ENCODE assay signal across 14 cellular contexts in genomic region chr1:107740574-107740973, GRCh38.
DNase-seq lines count a peak whose midpoint lies in the region; ATAC-seq and TF ChIP-seq lines count a peak whose summit lies in the region.
"Had no signal": no experiment of that assay in that cellular context is flagged by ENCODE, and none has a peak within 500 bp of the region (broad histone marks: within the 10 kb centered on the region; RNA-seq: fewer than 3 reads in every experiment).

No MANE protein-coding gene starts in this region.

- H3K9me3 Mint-ChIP-seq in memory B cell = no peaks in the 10 kb centered on the region
- H3K9me3 Mint-ChIP-seq in stimulated activated memory B cell treated with anti-CD40 and anti-IgM and Interleukin-4, amounts not matched to agents 10 μg/mL and 1 μg/mL and 100 μg/mL, for 72 hours = no peaks in the 10 kb centered on the region

- H3K36me3 ChIP-seq in adipocyte (ENCODE audit: control insufficient read depth, insufficient read depth, low read length, severe bottlenecking) = no peaks in the 10 kb centered on the region
- H3K36me3 ChIP-seq: SJSA1 had no signal

- peak; percentile 53 for ATAC-seq in GM18508 (IDR thresholded peaks at IDR 0.05; ENCODE audit: insufficient read depth, unreplicated experiment)
- ATAC-seq in memory B cell (ENCODE audit: low read depth) = no peak
- ATAC-seq in stimulated activated memory B cell treated with anti-CD40 and anti-IgM and Interleukin-4, amounts not matched to agents 10 μg/mL and 1 μg/mL and 100 μg/mL, for 72 hours = no peak

- no peaks in the 10 kb centered on the region for H3K27me3 ChIP-seq in adipocyte (replicated peaks; ENCODE audit: control insufficient read depth, insufficient read depth, low read length)
- H3K27me3 ChIP-seq: SJSA1 had no signal

- no peaks in the 10 kb centered on the region for H3K27me3 Mint-ChIP-seq in memory B cell
- H3K27me3 Mint-ChIP-seq in stimulated activated memory B cell treated with anti-CD40 and anti-IgM and Interleukin-4, amounts not matched to agents 10 μg/mL and 1 μg/mL and 100 μg/mL, for 72 hours = no peaks in the 10 kb centered on the region

- DNase-seq in adipocyte (ENCODE audit: low read depth) = peak; percentile 58
- DNase-seq in memory B cell (ENCODE audit: low spot score in 2 of 2) = no peak
- no peak for DNase-seq in GM20000 (ENCODE audit: low spot score)
- DNase-seq in Kasumi-1 (lab: John Stamatoyannopoulos, UW) = no peak
- DNase-seq in activated gamma-delta T cell treated with Interleukin-2 at 50 U/mL for 16 hours = no peak
- DNase-seq: DMS 273 treated with DMSO at 0.1 percent for 48 hours, EL, NCI-H1436, NCI-H2227 treated with DMSO at 0.1 percent for 48 hours, NCI-H524 treated with DMSO at 0.1 percent for 48 hours, OCI-M1 had no signal

- no peak overlapping the region for H3K4me3 ChIP-seq in adipocyte (ENCODE audit: low read length)
- H3K4me3 ChIP-seq: SJSA1 had no signal

- TF ChIP-seq CTCF in GM20000 (IDR thresholded peaks at IDR 0.05; ENCODE audit: extremely low read depth, missing control alignments) = no peak

- H3K4me1 ChIP-seq in adipocyte (ENCODE audit: control insufficient read depth, insufficient read depth, low read length) = no peaks in the 10 kb centered on the region
- H3K4me1 ChIP-seq: SJSA1 had no signal

- peaks cover 10% of the 10 kb centered on the region for H3K36me3 Mint-ChIP-seq in memory B cell
- peaks cover 11% of the 10 kb centered on the region for H3K36me3 Mint-ChIP-seq in stimulated activated memory B cell treated with anti-CD40 and anti-IgM and Interleukin-4, amounts not matched to agents 10 μg/mL and 1 μg/mL and 100 μg/mL, for 72 hours

- no peak overlapping the region for H3K9ac ChIP-seq in adipocyte (ENCODE audit: low read length)

- H3K9me3 ChIP-seq in adipocyte (ENCODE audit: control insufficient read depth, low read length) = no peaks in the 10 kb centered on the region
- H3K9me3 ChIP-seq: SJSA1 had no signal

- peak overlapping the region; percentile 81 for H3K27ac Mint-ChIP-seq in memory B cell
- peak overlapping the region; percentile 73 for H3K27ac Mint-ChIP-seq in stimulated activated memory B cell treated with anti-CD40 and anti-IgM and Interleukin-4, amounts not matched to agents 10 μg/mL and 1 μg/mL and 100 μg/mL, for 72 hours

- peaks cover 26% of the 10 kb centered on the region for H3K4me1 Mint-ChIP-seq in memory B cell
- peaks cover 40% of the 10 kb centered on the region for H3K4me1 Mint-ChIP-seq in stimulated activated memory B cell treated with anti-CD40 and anti-IgM and Interleukin-4, amounts not matched to agents 10 μg/mL and 1 μg/mL and 100 μg/mL, for 72 hours

- no peak overlapping the region for H3K4me3 Mint-ChIP-seq in memory B cell
- no peak overlapping the region for H3K4me3 Mint-ChIP-seq in stimulated activated memory B cell treated with anti-CD40 and anti-IgM and Interleukin-4, amounts not matched to agents 10 μg/mL and 1 μg/mL and 100 μg/mL, for 72 hours
